In genomic region chr1:224203243-224204016, GRCh38 we compare ENCODE assay signal across 9 cellular contexts. TPM values are rescaled to one million over a fixed set of nuclear protein-coding genes. Genes with fewer than 3 reads are reported as not detected.
A peak's percentile ranks its signal among the peaks of the same experiment; 100 is the strongest.
DNase-seq lines count a peak whose midpoint lies in the region; TF ChIP-seq lines count a peak whose summit lies in the region.
"Had no signal": no experiment of that assay in that cellular context is flagged by ENCODE, and none has a peak within 500 bp of the region (broad histone marks: within the 10 kb centered on the region; RNA-seq: fewer than 3 reads in every experiment).

No MANE protein-coding gene starts in this region.

- no peak for TF ChIP-seq EP300 in sigmoid colon (IDR thresholded peaks at IDR 0.05)

- WGBS in sigmoid colon, 2 donors, result 61 to 71% methylated on average over 8 of the region's 8 CpGs

- no peaks in the 10 kb centered on the region for H3K27me3 ChIP-seq in NT2/D1 (ENCODE audit: insufficient read depth, insufficient read length)
- H3K27me3 ChIP-seq in sigmoid colon, result no peaks in the 10 kb centered on the region
- H3K27me3 ChIP-seq: SJSA1 had no signal

- no peak for TF ChIP-seq POLR2A in sigmoid colon (IDR thresholded peaks at IDR 0.05)

- no peaks in the 10 kb centered on the region for H3K36me3 ChIP-seq in NT2/D1 (ENCODE audit: insufficient read depth, insufficient read length, low read length)
- no peaks in the 10 kb centered on the region for H3K36me3 ChIP-seq in sigmoid colon
- H3K36me3 ChIP-seq: SJSA1 had no signal

- H3K4me1 ChIP-seq in NT2/D1 (ENCODE audit: insufficient read depth, insufficient read length), result peaks cover 10% of the 10 kb centered on the region
- H3K4me1 ChIP-seq in sigmoid colon, result peaks cover 0 to 28% (median 22%) of the 10 kb centered on the region in 4 donors

- H3K4me3 ChIP-seq in GM12865 (ENCODE audit: low read depth, low read length) (no peak overlapping the region), NT2/D1 (ENCODE audit: insufficient read length, low read depth) (no peak overlapping the region), fibroblast of villous mesenchyme (ENCODE audit: low read depth, low read length) (no peak overlapping the region), sigmoid colon (no peak overlapping the region)
- H3K4me3 ChIP-seq: SJSA1 had no signal

- TF ChIP-seq CTCF in GM12865 (IDR thresholded peaks at IDR 0.05; ENCODE audit: insufficient read depth, low read depth, low read length, missing control alignments), result no peak
- TF ChIP-seq CTCF in fibroblast of villous mesenchyme (IDR thresholded peaks at IDR 0.05; ENCODE audit: insufficient read depth, low read depth, low read length), result no peak
- TF ChIP-seq CTCF in sigmoid colon (IDR thresholded peaks at IDR 0.05), result no peak

- H3K9ac ChIP-seq in NT2/D1 (ENCODE audit: insufficient read length, low read depth), result peak overlapping the region; percentile 2

- H3K27ac ChIP-seq in sigmoid colon, result peak overlapping the region in 1 of 4 donors; percentile 40
- H3K27ac ChIP-seq: SJSA1 had no signal

- intact Hi-C loops in sigmoid colon (cut with DNase I), result no loop called here

- DNase-seq in GM12865 (ENCODE audit: low read depth) (peak; percentile 81), HCEC 1CT (peak; percentile 32), NT2/D1 (ENCODE audit: low read depth, low spot score) (no peak), fibroblast of villous mesenchyme (ENCODE audit: low read depth) (peak; percentile 44), sigmoid colon (peak; percentile 70), NCI-H2029 treated with DMSO at 0.1 percent for 48 hours (lab: John Stamatoyannopoulos, UW) (no peak), NCI-H82 treated with DMSO at 0.1 percent for 48 hours (lab: John Stamatoyannopoulos, UW; ENCODE audit: unreplicated experiment) (no peak)
- no peak for DNase-seq in activated CD8-positive, alpha-beta memory T cell treated with anti-CD3 and anti-CD28 coated beads for 24 hours

- H3K9me3 ChIP-seq in NT2/D1 (ENCODE audit: insufficient read depth, low read length) (no peaks in the 10 kb centered on the region), sigmoid colon (no peaks in the 10 kb centered on the region)
- H3K9me3 ChIP-seq: SJSA1 had no signal

RNA-seq across cellular contexts. Expression of gene DEGS1, which starts 20.4 kb away (rescaled TPM):
- total RNA-seq in fibroblast of villous mesenchyme, result 90.2 and 135 TPM in 2 replicates
- 100 to 1,000 TPM in 2 of 4 donors, 10 to 100 TPM in 2; 84.6 to 111 (median 105) TPM for total RNA-seq in sigmoid colon
- polyA plus RNA-seq in sigmoid colon, result 10 to 100 TPM in 2 of 3 donors, 1 to 10 TPM in 1; 4.8 to 24.2 (median 12.3) TPM

Comparison
In these comparisons a context has a peak if more than half of its experiments do, and no peak if none do; other contexts are left out.
1. DNase-seq: peak in GM12865 (single experiment), HCEC 1CT (single experiment), fibroblast of villous mesenchyme (single experiment) and sigmoid colon (single experiment); none in NT2/D1 (single experiment), activated CD8-positive, alpha-beta memory T cell treated with anti-CD3 and anti-CD28 coated beads for 24 hours (single experiment), NCI-H2029 treated with DMSO at 0.1 percent for 48 hours (single experiment) and NCI-H82 treated with DMSO at 0.1 percent for 48 hours (single experiment).